14 cellular contexts compared by ENCODE assay signal in the genomic region with DNA sequence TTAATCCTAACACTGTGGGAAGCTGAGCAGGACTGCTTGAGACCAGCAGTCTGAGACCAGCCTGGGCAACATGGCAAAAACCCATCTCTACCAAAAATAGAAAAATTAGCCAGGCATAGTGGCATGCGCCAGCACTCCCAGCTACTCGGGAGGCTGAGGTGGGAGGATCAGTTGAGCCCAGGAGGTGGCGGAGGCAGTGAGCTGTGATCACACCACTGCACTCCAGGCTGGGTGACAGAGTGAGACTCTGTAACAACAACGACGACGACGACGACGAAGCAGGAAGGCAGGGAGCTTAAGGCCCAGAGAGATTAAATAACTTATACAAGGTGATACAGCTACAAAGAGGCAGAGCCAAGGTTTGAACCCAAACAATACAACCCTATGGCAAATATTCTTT.
"Had no signal": no experiment of that assay in that cellular context is flagged by ENCODE, and none has a peak within 500 bp of the region (broad histone marks: within the 10 kb centered on the region; RNA-seq: fewer than 3 reads in every experiment).

No MANE protein-coding gene starts in this region.

- H3K9me3 ChIP-seq: tibial artery had no signal

- ATAC-seq: esophagus mucosa; sciatic nerve; stimulated activated naive B cell treated with anti-CD40 and anti-IgM and Interleukin-4, amounts not matched to agents 10 μg/mL and 1 μg/mL and 100 μg/mL, for 72 hours had no signal

- FAIRE-seq: keratinocyte had no signal

- H3K9me3 Mint-ChIP-seq: memory B cell; T-helper 2 cell treated with Interferon-gamma antibody and Interleukin-4, amounts not matched to agents 5 μg/mL and 100 μg/mL, for 36 hours had no signal

- H3K4me1 Mint-ChIP-seq: activated B cell treated with CpG ODN at 0.5 μM for 24 hours; activated CD4-positive, alpha-beta T cell treated with anti-CD3 and anti-CD28 coated beads, Interleukin-2, amount 10 ng/mL, durations not matched to agents 7 days and 5 days; memory B cell had no signal

- H3K27me3 Mint-ChIP-seq: activated B cell treated with CpG ODN at 0.5 μM for 24 hours; activated CD4-positive, alpha-beta T cell treated with anti-CD3 and anti-CD28 coated beads, Interleukin-2, amount 10 ng/mL, durations not matched to agents 7 days and 5 days; memory B cell; stimulated activated naive B cell treated with anti-CD40 and anti-IgM and Interleukin-4, amounts not matched to agents 10 μg/mL and 1 μg/mL and 100 μg/mL, for 72 hours had no signal

- H3K4me3 ChIP-seq: dorsolateral prefrontal cortex, left lung, tibial artery had no signal

- DNase-seq: activated B cell treated with CpG ODN at 0.5 μM for 24 hours; activated CD4-positive, alpha-beta T cell treated with anti-CD3 and anti-CD28 coated beads, Interleukin-2, amount 10 ng/mL, durations not matched to agents 7 days and 5 days; activated naive CD4-positive, alpha-beta T cell treated with Interleukin-2 at 50 U/mL for 16 hours; left lung; stimulated activated CD4-positive, alpha-beta T cell treated with anti-CD3 and anti-CD28 coated beads, Interleukin-2, amount 100 ng/mL, for 24 hours; stimulated activated naive B cell treated with anti-CD40 and anti-IgM and Interleukin-4, amounts not matched to agents 10 μg/mL and 1 μg/mL and 100 μg/mL, for 72 hours; SW 1271 had no signal

- H3K4me3 Mint-ChIP-seq: activated B cell treated with CpG ODN at 0.5 μM for 24 hours; activated CD4-positive, alpha-beta T cell treated with anti-CD3 and anti-CD28 coated beads, Interleukin-2, amount 10 ng/mL, durations not matched to agents 7 days and 5 days; memory B cell; stimulated activated naive B cell treated with anti-CD40 and anti-IgM and Interleukin-4, amounts not matched to agents 10 μg/mL and 1 μg/mL and 100 μg/mL, for 72 hours; T-helper 2 cell treated with Interferon-gamma antibody and Interleukin-4, amounts not matched to agents 5 μg/mL and 100 μg/mL, for 36 hours had no signal

- H3K27ac ChIP-seq: left lung, tibial artery had no signal

- H3K27ac Mint-ChIP-seq: activated B cell treated with CpG ODN at 0.5 μM for 24 hours; activated CD4-positive, alpha-beta T cell treated with anti-CD3 and anti-CD28 coated beads, Interleukin-2, amount 10 ng/mL, durations not matched to agents 7 days and 5 days; memory B cell; stimulated activated naive B cell treated with anti-CD40 and anti-IgM and Interleukin-4, amounts not matched to agents 10 μg/mL and 1 μg/mL and 100 μg/mL, for 72 hours; T-helper 2 cell treated with Interferon-gamma antibody and Interleukin-4, amounts not matched to agents 5 μg/mL and 100 μg/mL, for 36 hours had no signal

- H3K27me3 ChIP-seq: dorsolateral prefrontal cortex, left lung, tibial artery had no signal

- H3K4me1 ChIP-seq: tibial artery had no signal
